8 cellular contexts compared by ENCODE assay signal in the genomic region with DNA sequence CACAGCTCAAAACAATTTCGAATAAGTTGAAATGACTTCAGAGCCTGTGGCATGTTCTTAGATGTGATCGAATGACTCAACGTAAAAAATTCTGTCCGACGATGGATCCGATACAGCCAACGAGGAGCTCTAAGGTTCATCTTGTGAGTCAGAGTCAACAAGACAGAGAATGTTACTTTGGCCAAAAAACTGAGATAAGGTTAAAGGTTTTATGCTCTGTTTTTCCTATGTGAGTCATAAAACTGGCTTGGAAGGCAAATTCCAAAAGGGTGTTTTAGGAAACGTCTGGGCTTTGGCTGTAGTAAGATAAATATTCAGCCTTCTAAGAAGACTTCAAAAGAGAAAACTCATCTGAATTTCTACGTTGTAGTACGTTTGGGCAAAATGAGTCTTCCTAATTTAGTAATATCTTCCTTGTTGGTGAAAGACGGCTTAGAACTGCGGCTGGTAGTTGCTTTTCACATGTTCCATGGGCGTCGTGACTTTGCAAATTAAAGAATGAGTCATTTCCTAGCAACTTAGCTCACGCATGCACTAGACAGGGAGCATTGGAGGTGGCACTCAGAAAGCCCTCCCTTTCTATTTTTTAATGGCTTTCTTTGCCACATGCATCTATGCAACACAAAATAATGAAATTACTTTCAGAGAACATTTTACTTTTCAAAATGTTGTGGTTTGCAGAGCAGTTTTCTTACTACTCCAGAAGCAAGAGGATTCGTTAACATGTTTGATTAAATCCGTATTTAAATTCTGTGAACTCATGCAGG. TPM values are rescaled to one million over a fixed set of nuclear protein-coding genes. Genes with fewer than 3 reads are reported as not detected.
DNase-seq lines count a peak whose midpoint lies in the region; ATAC-seq and TF ChIP-seq lines count a peak whose summit lies in the region.

No MANE protein-coding gene starts in this region.

- intact Hi-C loops in HCT116 (cut with micrococcal nuclease): loop anchor here (10.0 kb wide), 1 partner anchor 669 kb away; no protein-coding TSS in a partner anchor
- intact Hi-C loops in Panc1 (cut with micrococcal nuclease; ENCODE audit: unreplicated experiment): no loop called here

- H3K4me3 ChIP-seq in HCT116 (replicated peaks in 1 of 2; ENCODE audit: low read depth in 1 of 2, low read length in 2 of 2) (peak overlapping the region in 1 of 2 experiments; percentile 15; a peak in 3 of 4 replicates), Panc1 (ENCODE audit: low read depth in 2 of 2, low read length in 2 of 2) (peak overlapping the region; percentile 15 to 40)

- no TSS peak for BruUV-seq in HCT116 (replicated peaks; lab: Mats Ljungman, UMichigan)
- TSS peak; percentile 26 for BruUV-seq in Panc1 (replicated peaks; lab: Mats Ljungman, UMichigan)

- H3K9me3 ChIP-seq in HCT116 (ENCODE audit: control insufficient read depth in 1 of 2, insufficient read depth in 1 of 2, low read depth in 1 of 2, low read length in 2 of 2) (no peaks in the 10 kb centered on the region), Panc1 (ENCODE audit: control insufficient read depth, insufficient read depth, low read depth, low read length) (no peaks in the 10 kb centered on the region)

- H3K4me2 ChIP-seq in HCT116 (ENCODE audit: low read length): peak overlapping the region; percentile 70

- ATAC-seq in HCT116 (peak; percentile 71), Panc1 (peak; percentile 83)
- peak; percentile 85 for ATAC-seq in activated naive CD8-positive, alpha-beta T cell treated with anti-CD3 and anti-CD28 coated beads, Interleukin-2, amount 50 U/mL, for 24 hours

- H3K36me3 ChIP-seq in HCT116 (ENCODE audit: control insufficient read depth in 1 of 2, insufficient read depth in 2 of 2, low read length in 2 of 2) (peaks cover 11 to 25% of the 10 kb centered on the region in 2 experiments; a peak in 2 of 4 replicates), Panc1 (ENCODE audit: control insufficient read depth, insufficient read depth, low read length) (peaks cover 4% of the 10 kb centered on the region; the same call in 1 of the 2 replicates)

- no peak for TF ChIP-seq POLR2A in HCT116 (IDR thresholded peaks at IDR 0.05; ENCODE audit: borderline replicate concordance, extremely low read depth, insufficient read depth, insufficient read length)

- TF ChIP-seq RAD21 in HCT116 (IDR thresholded peaks at IDR 0.05; ENCODE audit: low read depth): peak; percentile 24; the same call in 1 of the 2 replicates

- CTCF ChIA-PET in HCT116 (lab: Charles Lee): interaction anchor here (0.7 kb wide), 1 partner anchor 168 kb away, joined by 3 read pairs; no protein-coding TSS in a partner anchor
- CTCF ChIA-PET in Panc1 (lab: Charles Lee): no interaction called here

- no peaks in the 10 kb centered on the region for H3K9me3 Mint-ChIP-seq in activated naive CD8-positive, alpha-beta T cell treated with anti-CD3 and anti-CD28 coated beads, Interleukin-2, amount 50 U/mL, for 24 hours

- peaks cover 65% of the 10 kb centered on the region for H3K4me1 Mint-ChIP-seq in activated naive CD8-positive, alpha-beta T cell treated with anti-CD3 and anti-CD28 coated beads, Interleukin-2, amount 50 U/mL, for 24 hours

- POLR2A ChIA-PET in HCT116 (lab: Charles Lee) (interaction anchor here (1.0 to 1.3 kb wide), 2 partner anchors 15 to 50 kb away, joined by 3 to 4 read pairs; no protein-coding TSS in a partner anchor), Panc1 (lab: Charles Lee) (interaction anchor here (0.5 to 0.7 kb wide), 2 partner anchors 19 to 22 kb away, joined by 4 to 7 read pairs; no protein-coding TSS in a partner anchor)

- in situ Hi-C loops in Panc1 (cut with HindIII; ENCODE audit: low pct_unique_long_range_greater_than_20kb, low sequenced_read_pairs): no loop called here

- peaks cover 88% of the 10 kb centered on the region for H3K79me2 ChIP-seq in HCT116 (ENCODE audit: insufficient read depth, low read length)

- peak overlapping the region; percentile 59 for H3K9ac ChIP-seq in HCT116 (ENCODE audit: low read length)

- H3K4me1 ChIP-seq in HCT116 (ENCODE audit: control insufficient read depth in 1 of 2, insufficient read depth in 2 of 2, low read length in 2 of 2) (peaks cover 59 to 70% of the 10 kb centered on the region in 2 experiments), Panc1 (ENCODE audit: control insufficient read depth, insufficient read depth, low read length) (peaks cover 61% of the 10 kb centered on the region)

- no peaks in the 10 kb centered on the region for H4K20me1 ChIP-seq in HCT116 (ENCODE audit: insufficient read depth)

- H3K27ac ChIP-seq in HCT116 (ENCODE audit: low read depth, low read length): peak overlapping the region; percentile 90
- H3K27ac ChIP-seq in Panc1 (ENCODE audit: low read length): peak overlapping the region; percentile 96

- H3K27me3 ChIP-seq in HCT116 (ENCODE audit: insufficient read depth, low read length) (no peaks in the 10 kb centered on the region), Panc1 (ENCODE audit: control insufficient read depth, insufficient read depth, low read length) (no peaks in the 10 kb centered on the region)

- peak overlapping the region; percentile 47 for H3K4me3 Mint-ChIP-seq in activated naive CD8-positive, alpha-beta T cell treated with anti-CD3 and anti-CD28 coated beads, Interleukin-2, amount 50 U/mL, for 24 hours

- H3K27me3 Mint-ChIP-seq in activated naive CD8-positive, alpha-beta T cell treated with anti-CD3 and anti-CD28 coated beads, Interleukin-2, amount 50 U/mL, for 24 hours: no peaks in the 10 kb centered on the region

- DNase-seq in CD1c-positive myeloid dendritic cell (ENCODE audit: extremely low spot score): peak; percentile 91
- peak; percentile 97 for DNase-seq in HCT116 (ENCODE audit: low read depth, low spot score)
- peak; percentile 92 for DNase-seq in Panc1 (ENCODE audit: low read depth, low spot score)
- peak; percentile 53 for DNase-seq in activated naive CD8-positive, alpha-beta T cell treated with anti-CD3 and anti-CD28 coated beads, Interleukin-2, amount 50 U/mL, for 24 hours
- DNase-seq in hepatic stellate cell (ENCODE audit: low spot score): peak; percentile 96
- DNase-seq in stimulated activated CD4-positive, alpha-beta T cell treated with anti-CD3 and anti-CD28 coated beads, Interleukin-12 subunit alpha, Interleukin-12 subunit beta, amount 100 ng/mL, for 4 hours: peak; percentile 39
- no peak for DNase-seq in NCI-H2029 treated with DMSO at 0.1 percent for 48 hours (lab: John Stamatoyannopoulos, UW)
- no peak for DNase-seq in NCI-H774 (lab: John Stamatoyannopoulos, UW)

- peak overlapping the region; percentile 95 for H3K27ac Mint-ChIP-seq in activated naive CD8-positive, alpha-beta T cell treated with anti-CD3 and anti-CD28 coated beads, Interleukin-2, amount 50 U/mL, for 24 hours

- TF ChIP-seq CTCF in HCT116 (IDR thresholded peaks at IDR 0.05 in 2 of 3, conservative IDR thresholded peaks at IDR 0.05 in 1 of 3; ENCODE audit: borderline replicate concordance in 1 of 3, insufficient read depth in 1 of 3, low read depth in 2 of 3, low read length in 2 of 3) (no peak), Panc1 (IDR thresholded peaks at IDR 0.05) (no peak)

- H3K9me2 ChIP-seq in HCT116 (ENCODE audit: insufficient read depth): no peaks in the 10 kb centered on the region

- RAD21 ChIA-PET in HCT116 (lab: Charles Lee; ENCODE audit: low non-redundant PET in 1 of 2, low total read pairs in 2 of 2, uncharacterized antibody in 2 of 2, unreplicated experiment in 2 of 2): interaction anchor here (1.0 to 1.1 kb wide), 3 partner anchors 24 to 27 kb away, joined by 3 to 5 read pairs (median 3); no protein-coding TSS in a partner anchor

- peaks cover 67% of the 10 kb centered on the region for H3K36me3 Mint-ChIP-seq in activated naive CD8-positive, alpha-beta T cell treated with anti-CD3 and anti-CD28 coated beads, Interleukin-2, amount 50 U/mL, for 24 hours (ENCODE audit: low read depth)

- H2AFZ ChIP-seq in HCT116 (ENCODE audit: low read depth, low read length, poor library complexity, severe bottlenecking): no peak overlapping the region

TF ChIP-seq in HCT116, 20 proteins besides CTCF, POLR2A, EP300 and RAD21 (continues in another document):
- TF ChIP-seq FOSL1 (IDR thresholded peaks at IDR 0.05; ENCODE audit: low read depth): peak; percentile 91
- TF ChIP-seq, protein P1, sequence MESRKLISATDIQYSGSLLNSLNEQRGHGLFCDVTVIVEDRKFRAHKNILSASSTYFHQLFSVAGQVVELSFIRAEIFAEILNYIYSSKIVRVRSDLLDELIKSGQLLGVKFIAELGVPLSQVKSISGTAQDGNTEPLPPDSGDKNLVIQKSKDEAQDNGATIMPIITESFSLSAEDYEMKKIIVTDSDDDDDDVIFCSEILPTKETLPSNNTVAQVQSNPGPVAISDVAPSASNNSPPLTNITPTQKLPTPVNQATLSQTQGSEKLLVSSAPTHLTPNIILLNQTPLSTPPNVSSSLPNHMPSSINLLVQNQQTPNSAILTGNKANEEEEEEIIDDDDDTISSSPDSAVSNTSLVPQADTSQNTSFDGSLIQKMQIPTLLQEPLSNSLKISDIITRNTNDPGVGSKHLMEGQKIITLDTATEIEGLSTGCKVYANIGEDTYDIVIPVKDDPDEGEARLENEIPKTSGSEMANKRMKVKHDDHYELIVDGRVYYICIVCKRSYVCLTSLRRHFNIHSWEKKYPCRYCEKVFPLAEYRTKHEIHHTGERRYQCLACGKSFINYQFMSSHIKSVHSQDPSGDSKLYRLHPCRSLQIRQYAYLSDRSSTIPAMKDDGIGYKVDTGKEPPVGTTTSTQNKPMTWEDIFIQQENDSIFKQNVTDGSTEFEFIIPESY (IDR thresholded peaks at IDR 0.05; ENCODE audit: extremely low read depth, insufficient replicate concordance, low read length): no peak
- no peak for TF ChIP-seq ZNF274 (IDR thresholded peaks at IDR 0.05; ENCODE audit: low read depth, low read length)

RNA-seq across cellular contexts. Expression of a gene that starts 28.2 kb away (rescaled TPM):
- 237 TPM for total RNA-seq in HCT116 (2021; ENCODE audit: unreplicated experiment)
- polyA plus RNA-seq in HCT116 (2012): 383 and 385 TPM in 2 replicates
- total RNA-seq in Panc1 (2021; ENCODE audit: unreplicated experiment): 232 TPM
- 436 TPM for polyA plus RNA-seq in Panc1 (2012; ENCODE audit: insufficient read length)

Comparison
In these comparisons a context has a peak if more than half of its experiments do, and no peak if none do; other contexts are left out.
1. DNase-seq: peak in CD1c-positive myeloid dendritic cell (single experiment), HCT116 (single experiment), Panc1 (single experiment), activated naive CD8-positive, alpha-beta T cell treated with anti-CD3 and anti-CD28 coated beads, Interleukin-2, amount 50 U/mL, for 24 hours (single experiment), hepatic stellate cell (single experiment) and stimulated activated CD4-positive, alpha-beta T cell treated with anti-CD3 and anti-CD28 coated beads, Interleukin-12 subunit alpha, Interleukin-12 subunit beta, amount 100 ng/mL, for 4 hours (single experiment); none in NCI-H2029 treated with DMSO at 0.1 percent for 48 hours (single experiment) and NCI-H774 (single experiment).
2. Peak in every context shown above with its lines, with median percentiles within 50 percentile points of each other: ATAC-seq.